In genomic region chr17:10695875-10696407, GRCh38 we compare ENCODE assay signal across 8 cellular contexts. TPM values are rescaled to one million over a fixed set of nuclear protein-coding genes. Genes with fewer than 3 reads are reported as not detected.
DNase-seq lines count a peak whose midpoint lies in the region; ATAC-seq and TF ChIP-seq lines count a peak whose summit lies in the region.
"Not testable (repeated sequence)": the region's sequence is repeated elsewhere in the genome, so short reads cannot be mapped to it uniquely, and the experiment has no call there.

No MANE protein-coding gene starts in this region.

- not testable (repeated sequence) for H2AFZ ChIP-seq in ACC112 (ENCODE audit: low read length, unreplicated experiment); OCI-LY1 (ENCODE audit: low read length)
- H2AFZ ChIP-seq in GM23248: peak overlapping the region; percentile 81; the same call in 1 of the 2 replicates

- WGBS in GM23248 (ENCODE audit: low coverage in 1 of 2, low lambda C conversion rate in 2 of 2, missing lambda C conversion rate in 2 of 2), 2 experiments: 81 to 84% methylated on average over 15 to 17 of the region's 17 CpGs
- 73 to 86% methylated on average over 16 of the region's 17 CpGs for WGBS in mesodermal cell (ENCODE audit: insufficient coverage in 2 of 2), 2 experiments

- H3K4me3 ChIP-seq in ACC112 (ENCODE audit: low read depth, low read length) (peak overlapping the region; percentile 94), GM23248 (peak overlapping the region; percentile 88), OCI-LY1 (ENCODE audit: low read depth, low read length, poor library complexity, severe bottlenecking) (peak overlapping the region; percentile 83), fibroblast of mammary gland (ENCODE audit: control insufficient read depth, low read depth, low read length) (peak overlapping the region; percentile 95), mesodermal cell (ENCODE audit: extremely low read depth, insufficient read depth, low read length, poor library complexity, severe bottlenecking) (peak overlapping the region; percentile 88), skeletal muscle cell (ENCODE audit: low read depth, low read length) (peak overlapping the region; percentile 82)

- H3K4me1 Mint-ChIP-seq in activated CD8-positive, alpha-beta T cell treated with anti-CD3 and anti-CD28 coated beads for 36 hours (ENCODE audit: low read depth): peaks cover 52% of the 10 kb centered on the region
- H3K4me1 Mint-ChIP-seq in MCF 10A (ENCODE audit: insufficient read depth, unreplicated experiment): peaks cover 17% of the 10 kb centered on the region

- not testable (repeated sequence) for ATAC-seq in activated CD8-positive, alpha-beta T cell treated with anti-CD3 and anti-CD28 coated beads for 36 hours

- H4K20me1 ChIP-seq in GM23248 (ENCODE audit: insufficient read depth); OCI-LY1 (ENCODE audit: insufficient read depth, low read length): not testable (repeated sequence)

- not testable (repeated sequence) for DNase-seq in GM23248; activated CD8-positive, alpha-beta T cell treated with anti-CD3 and anti-CD28 coated beads for 36 hours; MCF 10A (ENCODE audit: unreplicated experiment); fibroblast of mammary gland (ENCODE audit: low read depth); skeletal muscle cell (ENCODE audit: low read depth)

- BruUV-seq in MCF 10A (replicated peaks; lab: Mats Ljungman, UMichigan): not testable (repeated sequence)

- H3K27ac ChIP-seq in ACC112 (ENCODE audit: low read depth, low read length); GM23248; OCI-LY1 (ENCODE audit: low read depth, low read length, poor library complexity, severe bottlenecking); mesodermal cell (ENCODE audit: low read depth, low read length, severe bottlenecking): not testable (repeated sequence)

- intact Hi-C loops in activated CD8-positive, alpha-beta T cell treated with anti-CD3 and anti-CD28 coated beads for 36 hours (cut with micrococcal nuclease); MCF 10A (cut with micrococcal nuclease): not testable (repeated sequence)

- peaks cover 71% of the 10 kb centered on the region for H3K79me2 ChIP-seq in ACC112 (ENCODE audit: control insufficient read depth, insufficient read depth, low read length, unreplicated experiment)
- H3K79me2 ChIP-seq in GM23248 (ENCODE audit: insufficient read depth): peaks cover 91% of the 10 kb centered on the region
- H3K79me2 ChIP-seq in OCI-LY1 (ENCODE audit: insufficient read depth, low read length): peaks cover 45% of the 10 kb centered on the region

- not testable (repeated sequence) for H3K27me3 Mint-ChIP-seq in activated CD8-positive, alpha-beta T cell treated with anti-CD3 and anti-CD28 coated beads for 36 hours; MCF 10A (ENCODE audit: insufficient read depth, unreplicated experiment)

- not testable (repeated sequence) for H3K27me3 ChIP-seq in ACC112 (ENCODE audit: insufficient read depth, low read length); GM23248 (replicated peaks; ENCODE audit: insufficient read depth); OCI-LY1 (ENCODE audit: insufficient read depth, low read length)

- H3K36me3 Mint-ChIP-seq in activated CD8-positive, alpha-beta T cell treated with anti-CD3 and anti-CD28 coated beads for 36 hours (ENCODE audit: low read depth): peaks cover 53% of the 10 kb centered on the region
- H3K36me3 Mint-ChIP-seq in MCF 10A (ENCODE audit: insufficient read depth, unreplicated experiment): peaks cover 45% of the 10 kb centered on the region

- H3K36me3 ChIP-seq in ACC112 (ENCODE audit: insufficient read depth, low read length) (peaks cover 27% of the 10 kb centered on the region), GM23248 (ENCODE audit: low read depth) (peaks cover 27% of the 10 kb centered on the region; the same call in 1 of the 2 replicates), OCI-LY1 (ENCODE audit: insufficient read depth, low read length) (peaks cover 47% of the 10 kb centered on the region), mesodermal cell (ENCODE audit: control insufficient read depth, insufficient read depth, low read length) (peaks cover 42% of the 10 kb centered on the region)

- in situ Hi-C loops in GM23248 (cut with MboI): not testable (repeated sequence)

- peaks cover 18% of the 10 kb centered on the region for H3K4me1 ChIP-seq in ACC112 (ENCODE audit: control insufficient read depth, insufficient read depth, low read length, unreplicated experiment)
- peaks cover 22% of the 10 kb centered on the region for H3K4me1 ChIP-seq in GM23248 (ENCODE audit: insufficient read depth)
- H3K4me1 ChIP-seq in OCI-LY1 (ENCODE audit: insufficient read depth, low read length, severe bottlenecking): peaks cover 32% of the 10 kb centered on the region
- H3K4me1 ChIP-seq in mesodermal cell (ENCODE audit: control insufficient read depth, insufficient read depth, low read length, poor library complexity, severe bottlenecking): not testable (repeated sequence)

- peak overlapping the region; percentile 87 for H3K9ac ChIP-seq in GM23248
- peak overlapping the region; percentile 90 for H3K9ac ChIP-seq in OCI-LY1 (ENCODE audit: low read length)

- not testable (repeated sequence) for H3K9me3 Mint-ChIP-seq in activated CD8-positive, alpha-beta T cell treated with anti-CD3 and anti-CD28 coated beads for 36 hours; MCF 10A (ENCODE audit: unreplicated experiment)

- H3K4me3 Mint-ChIP-seq in activated CD8-positive, alpha-beta T cell treated with anti-CD3 and anti-CD28 coated beads for 36 hours: peak overlapping the region; percentile 91
- H3K4me3 Mint-ChIP-seq in MCF 10A (ENCODE audit: unreplicated experiment): peak overlapping the region; percentile 88

- POLR2A ChIA-PET in activated CD8-positive, alpha-beta T cell treated with anti-CD3 and anti-CD28 coated beads for 36 hours (lab: Charles Lee): interaction anchor here (0.7 to 1.0 kb wide), 2 partner anchors 35 to 56 kb away, joined by 3 to 4 read pairs; no protein-coding TSS in a partner anchor
- POLR2A ChIA-PET in MCF 10A (lab: Yijun Ruan, JAX): interaction anchor here (0.5 to 3.1 kb wide), 8 partner anchors 9 to 1301 kb away, joined by 3 to 17 read pairs (median 4); partner anchors contain the start of gene ZNF18

- H3K27ac Mint-ChIP-seq in activated CD8-positive, alpha-beta T cell treated with anti-CD3 and anti-CD28 coated beads for 36 hours: peak overlapping the region; percentile 95
- peak overlapping the region; percentile 91 for H3K27ac Mint-ChIP-seq in MCF 10A (ENCODE audit: low read depth, unreplicated experiment)

- not testable (repeated sequence) for TF ChIP-seq CTCF in OCI-LY1 (IDR thresholded peaks at IDR 0.05; ENCODE audit: low read length); activated CD8-positive, alpha-beta T cell treated with anti-CD3 and anti-CD28 coated beads for 36 hours (IDR thresholded peaks at IDR 0.05); MCF 10A (IDR thresholded peaks at IDR 0.05; ENCODE audit: unreplicated experiment); fibroblast of mammary gland (conservative IDR thresholded peaks at IDR 0.05; ENCODE audit: control insufficient read depth, insufficient read depth, low read depth, low read length)

- H3K4me2 ChIP-seq in GM23248 (ENCODE audit: unreplicated experiment): peak overlapping the region; percentile 87
- peak overlapping the region; percentile 99 for H3K4me2 ChIP-seq in OCI-LY1 (ENCODE audit: low read length)

- H3F3A ChIP-seq in GM23248 (ENCODE audit: insufficient read depth); OCI-LY1 (ENCODE audit: insufficient read depth, low read length): not testable (repeated sequence)

- not testable (repeated sequence) for H3K9me2 ChIP-seq in GM23248 (ENCODE audit: insufficient read depth); OCI-LY1 (ENCODE audit: low read depth, low read length)

- CTCF ChIA-PET in activated CD8-positive, alpha-beta T cell treated with anti-CD3 and anti-CD28 coated beads for 36 hours (lab: Charles Lee): interaction anchor here (1.2 to 5.3 kb wide), 4 partner anchors 11 to 149 kb away, joined by 3 to 37 read pairs (median 4); no protein-coding TSS in a partner anchor
- CTCF ChIA-PET in MCF 10A (lab: Yijun Ruan, JAX): interaction anchor here (0.6 to 1.5 kb wide), 8 partner anchors 10 to 149 kb away, joined by 3 to 7 read pairs (median 4); no protein-coding TSS in a partner anchor

- H3K9me3 ChIP-seq in GM23248 (ENCODE audit: low read depth); OCI-LY1 (ENCODE audit: low read length); mesodermal cell (ENCODE audit: control insufficient read depth, low read length): not testable (repeated sequence)

RNA-seq across cellular contexts. Expression of gene SCO1, which starts 1.4 kb away (rescaled TPM):
- 25.6 and 51.1 TPM in 2 replicates for total RNA-seq in GM23248 (2014; rRNA removed; shearing (Covaris generic))
- polyA plus RNA-seq in GM23248 (2016; fragmentation: Nextera tagmentation; extraction: Ambion mirVana): 40.4 and 40.5 TPM in 2 replicates
- 10 to 100 TPM; 45.3 to 45.4 TPM for total RNA-seq in activated CD8-positive, alpha-beta T cell treated with anti-CD3 and anti-CD28 coated beads for 36 hours
- 55.8 and 58.8 TPM in 2 replicates for total RNA-seq in MCF 10A (2022)
- 22.0 TPM for polyA plus RNA-seq in mesodermal cell (2013, experiment 1 of 2)
- polyA plus RNA-seq in mesodermal cell (2013, experiment 2 of 2): 23.1 TPM

RNA-seq across cellular contexts. Expression of gene ADPRM, which starts 1.5 kb away (rescaled TPM):
- 8.6 and 16.1 TPM in 2 replicates for total RNA-seq in GM23248 (2014; rRNA removed; shearing (Covaris generic))
- 14.3 and 15.4 TPM in 2 replicates for polyA plus RNA-seq in GM23248 (2016; fragmentation: Nextera tagmentation; extraction: Ambion mirVana)
- 10 to 100 TPM; 13.0 to 13.6 TPM for total RNA-seq in activated CD8-positive, alpha-beta T cell treated with anti-CD3 and anti-CD28 coated beads for 36 hours
- 8.2 and 9.8 TPM in 2 replicates for total RNA-seq in MCF 10A (2022)
- polyA plus RNA-seq in mesodermal cell (2013, experiment 1 of 2): 10.3 TPM
- 12.4 TPM for polyA plus RNA-seq in mesodermal cell (2013, experiment 2 of 2)

RNA-seq across cellular contexts. Expression of gene TMEM220, which starts 33.9 kb away (rescaled TPM):
- total RNA-seq in GM23248 (2014; rRNA removed; shearing (Covaris generic)): 0.54 and 5.6 TPM in 2 replicates
- polyA plus RNA-seq in GM23248 (2016; fragmentation: Nextera tagmentation; extraction: Ambion mirVana): 8.0 and 9.5 TPM in 2 replicates
- 1 to 10 TPM in 1 of 2 experiments, under 1 TPM in 1; 0.63 to 1.4 TPM for total RNA-seq in activated CD8-positive, alpha-beta T cell treated with anti-CD3 and anti-CD28 coated beads for 36 hours
- total RNA-seq in MCF 10A (2022): 0.96 and 1.1 TPM in 2 replicates
- 0.85 TPM for polyA plus RNA-seq in mesodermal cell (2013, experiment 1 of 2)
- polyA plus RNA-seq in mesodermal cell (2013, experiment 2 of 2): 1.4 TPM

RNA-seq across cellular contexts. Expression of gene MYH3, which starts 38.8 kb away (rescaled TPM):
- 1.1 and 3.1 TPM in 2 replicates for total RNA-seq in GM23248 (2014; rRNA removed; shearing (Covaris generic))
- 0.26 TPM in 1 of 2 replicates, not detected in the other for polyA plus RNA-seq in GM23248 (2016; fragmentation: Nextera tagmentation; extraction: Ambion mirVana)
- total RNA-seq in activated CD8-positive, alpha-beta T cell treated with anti-CD3 and anti-CD28 coated beads for 36 hours: 1 to 10 TPM; 1.8 to 4.1 TPM
- 1.4 and 2.1 TPM in 2 replicates for total RNA-seq in MCF 10A (2022)
- polyA plus RNA-seq in mesodermal cell (2013, experiment 1 of 2): 1.7 TPM
- 1.5 TPM for polyA plus RNA-seq in mesodermal cell (2013, experiment 2 of 2)
